In genomic region chr17:35374766-35375344, GRCh38 we compare ENCODE assay signal across 8 cellular contexts. TPM values are rescaled to one million over a fixed set of nuclear protein-coding genes. Genes with fewer than 3 reads are reported as not detected.
DNase-seq lines count a peak whose midpoint lies in the region; FAIRE-seq and TF ChIP-seq lines count a peak whose summit lies in the region.

No MANE protein-coding gene starts in this region.

- peaks cover 3 to 8% of the 10 kb centered on the region in 2 donors for H3K9me3 ChIP-seq in muscle layer of duodenum (ENCODE audit: control insufficient read depth in 1 of 2, low read length in 2 of 2)

- H3K27ac ChIP-seq in brain microvascular endothelial cell (no peak overlapping the region), muscle layer of duodenum (ENCODE audit: low read length) (peak overlapping the region; percentile 85)

- H3K36me3 ChIP-seq in brain microvascular endothelial cell (replicated peaks) (no peaks in the 10 kb centered on the region), muscle layer of duodenum (ENCODE audit: control insufficient read depth in 1 of 2, insufficient read depth in 2 of 2, low read length in 2 of 2) (no peaks in the 10 kb centered on the region)

- TF ChIP-seq CTCF in AG04449 (IDR thresholded peaks at IDR 0.05; ENCODE audit: insufficient read depth, low read length, missing control alignments) (no peak), HFF-Myc (IDR thresholded peaks at IDR 0.05; ENCODE audit: low read depth, low read length, missing control alignments) (no peak), brain microvascular endothelial cell (IDR thresholded peaks at IDR 0.05; ENCODE audit: low read depth, low read length, missing control alignments) (no peak), GM13977 (IDR thresholded peaks at IDR 0.05; ENCODE audit: extremely low read depth, insufficient read depth, missing control alignments) (no peak), GM20000 (IDR thresholded peaks at IDR 0.05; ENCODE audit: extremely low read depth, missing control alignments) (no peak)

- CTCF ChIA-PET in AG04449 (lab: Yijun Ruan, JAX): interaction anchor here (1.0 kb wide), 1 partner anchor 163 kb away, joined by 3 read pairs; no protein-coding TSS in a partner anchor

- in situ Hi-C loops in brain microvascular endothelial cell (cut with HindIII; ENCODE audit: low pct_ligation_motif_present, low sequenced_read_pairs) (no loop called here), GM13977 (cut with MboI; ENCODE audit: low pct_unique_long_range_greater_than_20kb, low sequenced_read_pairs, unreplicated experiment) (no loop called here)

- H3K4me1 ChIP-seq in muscle layer of duodenum (ENCODE audit: control insufficient read depth in 1 of 2, insufficient read depth in 2 of 2, low read length in 2 of 2): peaks cover 3 to 9% of the 10 kb centered on the region in 2 donors

- peak overlapping the region; percentile 92 for H3K4me3 ChIP-seq in AG04449 (ENCODE audit: low read depth, low read length)
- peak overlapping the region; percentile 57 for H3K4me3 ChIP-seq in HFF-Myc (replicated peaks; ENCODE audit: low read depth, low read length)
- peak overlapping the region; percentile 71 for H3K4me3 ChIP-seq in brain microvascular endothelial cell (ENCODE audit: low read depth, low read length)
- H3K4me3 ChIP-seq in muscle layer of duodenum (ENCODE audit: low read depth in 1 of 2, low read length in 2 of 2): peak overlapping the region; percentile 68 to 78

- DNase-seq in AG04449 (ENCODE audit: low read depth, low spot score) (no peak), HFF-Myc (ENCODE audit: extremely low read depth, low read depth) (no peak), brain microvascular endothelial cell (no peak), GM13977 (ENCODE audit: low spot score) (no peak), NCI-H446 treated with DMSO at 0.1 percent for 48 hours (lab: John Stamatoyannopoulos, UW) (no peak), frontal cortex (ENCODE audit: low spot score in 2 of 2) (no peak), GM20000 (ENCODE audit: low spot score) (no peak)

- POLR2A ChIA-PET in AG04449 (lab: Yijun Ruan, JAX): interaction anchor here (0.6 kb wide), 1 partner anchor 66 kb away, joined by 3 read pairs; no protein-coding TSS in a partner anchor

- H3K27me3 ChIP-seq in brain microvascular endothelial cell (replicated peaks) (peaks cover 13% of the 10 kb centered on the region), muscle layer of duodenum (ENCODE audit: low read depth, low read length) (no peaks in the 10 kb centered on the region)

- no peak for FAIRE-seq in frontal cortex (lab: Jason Lieb, UNC)

RNA-seq across cellular contexts. Expression of gene SLFN11, which starts 1.4 kb away (rescaled TPM):
- total RNA-seq in frontal cortex: 2.9 TPM

RNA-seq across cellular contexts. Expression of gene SLFN12, which starts 57.4 kb away (rescaled TPM):
- 2.0 TPM for total RNA-seq in frontal cortex
